Comparison of ENCODE assay signal across 18 cellular contexts in the genomic region with DNA sequence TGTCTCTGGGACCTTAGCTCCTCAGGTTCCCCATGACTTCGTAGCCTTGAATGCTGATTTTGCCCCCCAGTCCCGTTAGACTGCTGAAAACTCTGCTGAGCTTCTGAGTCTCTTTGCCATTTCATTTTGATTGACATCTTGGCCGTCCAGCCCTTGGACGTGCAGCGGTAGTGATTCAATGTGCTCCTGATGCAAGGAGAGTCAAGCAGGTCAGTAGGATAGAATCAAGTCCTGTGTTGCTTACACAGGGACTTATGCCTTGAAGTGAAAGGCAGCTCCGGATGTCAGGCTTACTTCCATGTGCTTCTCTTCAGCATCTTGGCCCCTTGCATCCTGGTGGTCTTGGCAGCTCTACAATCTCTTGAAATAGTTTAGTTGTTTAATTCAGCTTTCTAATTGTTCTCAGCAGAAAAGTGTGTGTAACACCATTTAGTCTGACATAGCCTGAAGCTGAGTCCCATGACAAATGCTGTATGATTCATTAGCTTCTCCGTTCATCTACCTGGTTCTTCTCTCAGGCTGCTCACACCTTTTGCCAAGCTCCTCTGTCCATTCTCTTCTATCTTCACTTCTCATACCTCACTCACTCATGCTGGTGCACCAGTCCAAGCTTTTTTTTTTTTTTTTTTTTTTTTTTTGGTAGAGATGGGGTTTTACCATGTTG.
"Had no signal": no experiment of that assay in that cellular context is flagged by ENCODE, and none has a peak within 500 bp of the region (broad histone marks: within the 10 kb centered on the region; RNA-seq: fewer than 3 reads in every experiment).

No MANE protein-coding gene starts in this region.

- H3K36me3 ChIP-seq: ascending aorta, suprapubic skin, transverse colon, vagina had no signal

- H3K9me3 ChIP-seq: suprapubic skin, transverse colon had no signal

- H3K4me1 ChIP-seq: ascending aorta, transverse colon, vagina had no signal

- DNase-seq: activated CD4-positive, alpha-beta T cell treated with anti-CD3 and anti-CD28 coated beads for 36 hours; activated CD4-positive, alpha-beta T cell treated with anti-CD3 and anti-CD28 coated beads, Interleukin-2, amount 50 U/mL, for 48 hours; activated effector memory CD4-positive, alpha-beta T cell treated with Interleukin-2 at 50 U/mL for 16 hours; activated naive CD4-positive, alpha-beta T cell treated with anti-CD3 and anti-CD28 coated beads, Interleukin-2, amount 50 U/mL, for 16 hours; dermis blood vessel endothelial cell; effector memory CD4-positive, alpha-beta T cell; foreskin fibroblast; hypothalamus; islet precursor cell; nephron progenitor cell; occipital lobe; transverse colon had no signal

- H3K27me3 ChIP-seq: ascending aorta, suprapubic skin, transverse colon, vagina had no signal

- H3K27ac ChIP-seq: ascending aorta, suprapubic skin, transverse colon, vagina had no signal

- ATAC-seq: activated CD4-positive, alpha-beta T cell treated with anti-CD3 and anti-CD28 coated beads for 36 hours; left lobe of liver; WTC11 had no signal

- H3K4me3 ChIP-seq: ascending aorta, lung, suprapubic skin, transverse colon, vagina had no signal
